Comparison of ENCODE assay signal across 8 cellular contexts in genomic region chr2:102735431-102736130, GRCh38. TPM values are rescaled to one million over a fixed set of nuclear protein-coding genes. Genes with fewer than 3 reads are reported as not detected.
DNase-seq lines count a peak whose midpoint lies in the region; ATAC-seq, FAIRE-seq and TF ChIP-seq lines count a peak whose summit lies in the region.

No MANE protein-coding gene starts in this region.

- H3K4me3 Mint-ChIP-seq in activated naive CD4-positive, alpha-beta T cell treated with anti-CD3 and anti-CD28 coated beads, Interleukin-2, amount 50 U/mL, for 24 hours = peak overlapping the region; percentile 94

- dilution Hi-C loops in endothelial cell of umbilical vein (cut with MboI; ENCODE audit: extremely low pct_ligation_motif_present, low sequenced_read_pairs) = no loop called here

- H3F3A ChIP-seq in neural cell (ENCODE audit: insufficient read depth, low read length, poor library complexity, severe bottlenecking) = no peaks in the 10 kb centered on the region

- H3K9me2 ChIP-seq in neural cell (ENCODE audit: insufficient read depth, low read length) = no peaks in the 10 kb centered on the region

- POLR2A ChIA-PET in endothelial cell of umbilical vein (lab: Charles Lee) = no interaction called here

- FAIRE-seq in endothelial cell of umbilical vein (lab: Jason Lieb, UNC) = no peak

- H4K20me1 ChIP-seq in endothelial cell of umbilical vein (replicated peaks; ENCODE audit: control insufficient read depth, extremely low read depth, insufficient read depth, low read length) (no peaks in the 10 kb centered on the region), neural cell (ENCODE audit: insufficient read depth) (no peaks in the 10 kb centered on the region)

- no peak for ATAC-seq in RWPE2 (ENCODE audit: low read depth)

- no peak overlapping the region for H2AFZ ChIP-seq in endothelial cell of umbilical vein (ENCODE audit: low read depth, low read length)
- peak overlapping the region; percentile 98 for H2AFZ ChIP-seq in neural cell (ENCODE audit: low read depth, low read length)

- H3K27me3 Mint-ChIP-seq in activated naive CD4-positive, alpha-beta T cell treated with anti-CD3 and anti-CD28 coated beads, Interleukin-2, amount 50 U/mL, for 24 hours = no peaks in the 10 kb centered on the region

- peak overlapping the region; percentile 82 for H3K4me3 ChIP-seq in RWPE2 (ENCODE audit: severe bottlenecking)
- peak overlapping the region in 2 of 3 experiments; percentile 85 to 89 for H3K4me3 ChIP-seq in endothelial cell of umbilical vein (replicated peaks in 1 of 3; ENCODE audit: insufficient read depth in 1 of 3, low read depth in 1 of 3, low read length in 3 of 3)
- peak overlapping the region; percentile 95 for H3K4me3 ChIP-seq in neural cell (ENCODE audit: low read length)

- peaks cover 4% of the 10 kb centered on the region for H3K4me1 ChIP-seq in RWPE2 (ENCODE audit: insufficient read depth, poor library complexity, severe bottlenecking)
- peaks cover 11% of the 10 kb centered on the region for H3K4me1 ChIP-seq in endothelial cell of umbilical vein (ENCODE audit: control insufficient read depth, extremely low read depth, insufficient read depth, low read length)

- H3K36me3 Mint-ChIP-seq in activated naive CD4-positive, alpha-beta T cell treated with anti-CD3 and anti-CD28 coated beads, Interleukin-2, amount 50 U/mL, for 24 hours = peaks cover 1% of the 10 kb centered on the region

- H3K27me3 ChIP-seq in RWPE2 (ENCODE audit: insufficient read depth, poor library complexity, severe bottlenecking) = no peaks in the 10 kb centered on the region
- no peaks in the 10 kb centered on the region for H3K27me3 ChIP-seq in endothelial cell of umbilical vein (ENCODE audit: control insufficient read depth in 2 of 2, insufficient read depth in 2 of 2, low read length in 2 of 2)
- H3K27me3 ChIP-seq in neural cell (ENCODE audit: insufficient read depth, low read depth, low read length) = no peaks in the 10 kb centered on the region

- no peak for TF ChIP-seq EP300 in neural cell (conservative IDR thresholded peaks at IDR 0.05; ENCODE audit: poor library complexity, severe bottlenecking)

- no TSS peak for BruUV-seq in endothelial cell of umbilical vein (replicated peaks; lab: Mats Ljungman, UMichigan)

- H3K9me1 ChIP-seq in endothelial cell of umbilical vein (replicated peaks; ENCODE audit: control insufficient read depth, extremely low read depth, insufficient read depth, low read length) = no peaks in the 10 kb centered on the region

- CTCF ChIA-PET in endothelial cell of umbilical vein (lab: Charles Lee) = interaction anchor here (6.8 kb wide), 1 partner anchor 18 kb away, joined by 70 read pairs; no protein-coding TSS in a partner anchor

- TF ChIP-seq RAD21 in neural cell (conservative IDR thresholded peaks at IDR 0.05) = no peak

- H3K27ac ChIP-seq in RWPE2 (ENCODE audit: poor library complexity, severe bottlenecking) = no peak overlapping the region
- no peak overlapping the region for H3K27ac ChIP-seq in endothelial cell of umbilical vein (ENCODE audit: insufficient read depth, low read depth, low read length)
- H3K27ac ChIP-seq in neural cell (ENCODE audit: low read length) = peak overlapping the region; percentile 70

- TF ChIP-seq POLR2A in endothelial cell of umbilical vein (IDR thresholded peaks at IDR 0.05; ENCODE audit: low read depth, low read length) = no peak

- no peaks in the 10 kb centered on the region for H3K9me3 Mint-ChIP-seq in activated naive CD4-positive, alpha-beta T cell treated with anti-CD3 and anti-CD28 coated beads, Interleukin-2, amount 50 U/mL, for 24 hours

- H3K36me3 ChIP-seq in RWPE2 (ENCODE audit: low read depth) = peaks cover 13% of the 10 kb centered on the region
- H3K36me3 ChIP-seq in endothelial cell of umbilical vein (ENCODE audit: control insufficient read depth in 2 of 2, extremely low read depth in 1 of 2, insufficient read depth in 2 of 2, low read length in 2 of 2) = no peaks in the 10 kb centered on the region
- H3K36me3 ChIP-seq in neural cell (ENCODE audit: insufficient read depth, low read length) = peaks cover 4% of the 10 kb centered on the region

- no peak for DNase-seq in activated naive CD4-positive, alpha-beta T cell treated with anti-CD3 and anti-CD28 coated beads, Interleukin-2, amount 50 U/mL, for 16 hours
- no peak for DNase-seq in RWPE2 (ENCODE audit: low spot score)
- DNase-seq in endothelial cell of umbilical vein (ENCODE audit: low read depth, low spot score) = peak; percentile 5
- no peak for DNase-seq in activated effector memory CD4-positive, alpha-beta T cell treated with Interleukin-2 at 50 U/mL for 16 hours
- no peak for DNase-seq in T-helper 9 cell
- no peak for DNase-seq in OCI-M2 (lab: John Stamatoyannopoulos, UW; ENCODE audit: unreplicated experiment)

- TF ChIP-seq CTCF in RWPE2 (IDR thresholded peaks at IDR 0.05; ENCODE audit: poor library complexity, severe bottlenecking) (no peak), endothelial cell of umbilical vein (IDR thresholded peaks at IDR 0.05; ENCODE audit: extremely low read depth in 1 of 2, insufficient read depth in 1 of 2, low read depth in 1 of 2, low read length in 2 of 2) (no peak), neural cell (IDR thresholded peaks at IDR 0.05; ENCODE audit: poor library complexity, severe bottlenecking) (no peak)

- H3K79me2 ChIP-seq in endothelial cell of umbilical vein (ENCODE audit: control insufficient read depth, insufficient read depth, low read length) (peaks cover 3% of the 10 kb centered on the region), neural cell (replicated peaks; ENCODE audit: insufficient read depth, low read length) (peaks cover 54% of the 10 kb centered on the region)

- H3K9me3 ChIP-seq in RWPE2 (ENCODE audit: severe bottlenecking) (no peaks in the 10 kb centered on the region), endothelial cell of umbilical vein (replicated peaks; ENCODE audit: control insufficient read depth, insufficient read depth, low read length) (no peaks in the 10 kb centered on the region), neural cell (ENCODE audit: low read length) (no peaks in the 10 kb centered on the region)

- H3K9ac ChIP-seq in endothelial cell of umbilical vein (replicated peaks; ENCODE audit: extremely low read depth, insufficient read depth, low read length) = no peak overlapping the region
- peak overlapping the region; percentile 79 for H3K9ac ChIP-seq in neural cell (ENCODE audit: low read length)

- peak overlapping the region; percentile 99 for H3K4me2 ChIP-seq in endothelial cell of umbilical vein (ENCODE audit: insufficient read depth, low read length)
- peak overlapping the region; percentile 94 for H3K4me2 ChIP-seq in neural cell (ENCODE audit: low read length)

- H3K4me1 Mint-ChIP-seq in activated naive CD4-positive, alpha-beta T cell treated with anti-CD3 and anti-CD28 coated beads, Interleukin-2, amount 50 U/mL, for 24 hours = peaks cover 40% of the 10 kb centered on the region

- H3K27ac Mint-ChIP-seq in activated naive CD4-positive, alpha-beta T cell treated with anti-CD3 and anti-CD28 coated beads, Interleukin-2, amount 50 U/mL, for 24 hours = peak overlapping the region; percentile 41

- intact Hi-C loops in endothelial cell of umbilical vein (cut with micrococcal nuclease) = no loop called here

TF ChIP-seq in endothelial cell of umbilical vein, 7 proteins besides CTCF, POLR2A, EP300 and RAD21:
- no peak for TF ChIP-seq MYC (IDR thresholded peaks at IDR 0.05; ENCODE audit: low read depth, low read length)
- TF ChIP-seq GATA2 (IDR thresholded peaks at IDR 0.05; ENCODE audit: insufficient read depth, insufficient read length, low read depth, low read length) = no peak
- no peak for TF ChIP-seq EZH2 (IDR thresholded peaks at IDR 0.05; ENCODE audit: borderline replicate concordance, low read depth, low read length, severe bottlenecking)
- no peak for TF ChIP-seq JUN (IDR thresholded peaks at IDR 0.05; ENCODE audit: borderline replicate concordance, insufficient read depth, insufficient read length, low read depth)
- no peak for TF ChIP-seq FOS (IDR thresholded peaks at IDR 0.05; ENCODE audit: borderline replicate concordance, insufficient read depth, low read length)
- no peak for TF ChIP-seq MAX (IDR thresholded peaks at IDR 0.05; ENCODE audit: insufficient read depth, insufficient read length)
- no peak for TF ChIP-seq POLR2AphosphoS5 (IDR thresholded peaks at IDR 0.05; ENCODE audit: insufficient read depth, low read depth, low read length)

TF ChIP-seq in neural cell, 6 proteins besides CTCF, POLR2A, EP300 and RAD21 (continues in another document):
- TF ChIP-seq EZH2 (IDR thresholded peaks at IDR 0.05; ENCODE audit: borderline replicate concordance, insufficient read depth, low read length, poor library complexity, severe bottlenecking) = no peak

RNA-seq across cellular contexts. Expression of gene TMEM182, which starts 26.2 kb away (rescaled TPM):
- total RNA-seq in endothelial cell of umbilical vein = 0.81 and 0.95 TPM in 2 replicates
- polyA plus RNA-seq in endothelial cell of umbilical vein = 0.69 and 1.1 TPM in 2 replicates
- polyA plus RNA-seq in endothelial cell of umbilical vein (2011; cell fraction: cytosol; rRNA removed) = 0.75 and 0.94 TPM in 2 replicates
- 0.94 and 1.3 TPM in 2 replicates for polyA plus RNA-seq in endothelial cell of umbilical vein (2011; cell fraction: nucleus; rRNA removed)
- 3.8 and 4.9 TPM in 2 replicates for polyA plus RNA-seq in endothelial cell of umbilical vein (2012)
- polyA minus RNA-seq in endothelial cell of umbilical vein = 1.3 and 2.2 TPM in 2 replicates
- 1.8 TPM for polyA minus RNA-seq in endothelial cell of umbilical vein (2011; cell fraction: cytosol; rRNA and poly(A)+ RNA removed)
- polyA minus RNA-seq in endothelial cell of umbilical vein (2011; cell fraction: nucleus; rRNA and poly(A)+ RNA removed) = 2.1 and 2.7 TPM in 2 replicates
- polyA plus RNA-seq in neural cell = 3.8 and 4.0 TPM in 2 replicates
- polyA minus RNA-seq in neural cell = 8.8 TPM in 2 replicates
